In genomic region chr9:134443169-134444039, GRCh38 we compare ENCODE assay signal across 1 cellular context.
TF ChIP-seq lines count a peak whose summit lies in the region.

No MANE protein-coding gene starts in this region.

TF ChIP-seq in HEK293, 187 proteins besides CTCF, POLR2A, EP300 and RAD21 (continued from another document):
- TF ChIP-seq ZBTB11 (tag by site-specific recombination; conservative IDR thresholded peaks at IDR 0.05; ENCODE audit: low read depth) (peak; percentile 50), SP7 (tag by site-specific recombination; IDR thresholded peaks at IDR 0.05) (peak; percentile 46), PATZ1 (tag by site-specific recombination; IDR thresholded peaks at IDR 0.05) (peak; percentile 70), ZNF514 (tag by site-specific recombination; IDR thresholded peaks at IDR 0.05) (no peak), ZNF155 (tag by site-specific recombination; IDR thresholded peaks at IDR 0.05) (no peak), ZIC2 (tag by site-specific recombination; IDR thresholded peaks at IDR 0.05) (peak; percentile 55), YY2 (tag by site-specific recombination; IDR thresholded peaks at IDR 0.05) (no peak), ZNF121 (tag by site-specific recombination; IDR thresholded peaks at IDR 0.05) (no peak), ZNF19 (tag by site-specific recombination; IDR thresholded peaks at IDR 0.05; ENCODE audit: low read depth) (no peak), ZSCAN30 (tag by site-specific recombination; IDR thresholded peaks at IDR 0.05) (peak; percentile 76; the same call in 1 of the 2 replicates), ZNF629 (tag by site-specific recombination; IDR thresholded peaks at IDR 0.05) (peak; percentile 60), OVOL3 (tag by site-specific recombination; IDR thresholded peaks at IDR 0.05) (no peak), ZBTB10 (tag by site-specific recombination; IDR thresholded peaks at IDR 0.05) (0 out of 2 replicates have a peak, but pooled peaks have one; percentile 50), ZNF37A (tag by site-specific recombination; IDR thresholded peaks at IDR 0.05) (no peak), ZSCAN16 (tag by site-specific recombination; IDR thresholded peaks at IDR 0.05) (no peak), ZNF654 (tag by site-specific recombination; IDR thresholded peaks at IDR 0.05; ENCODE audit: low read depth) (peak; percentile 91), ZNF626 (tag by site-specific recombination; IDR thresholded peaks at IDR 0.05) (no peak), ZNF510 (tag by site-specific recombination; IDR thresholded peaks at IDR 0.05; ENCODE audit: insufficient replicate concordance) (no peak), ZNF174 (tag by site-specific recombination; IDR thresholded peaks at IDR 0.05) (no peak), ZBTB26 (tag by site-specific recombination; optimal IDR thresholded peaks at IDR 0.05) (no peak), ZNF433 (tag by site-specific recombination; IDR thresholded peaks at IDR 0.05; ENCODE audit: low read depth) (no peak), ZFHX2 (tag by site-specific recombination; conservative IDR thresholded peaks at IDR 0.05) (peak; percentile 50), ZNF555 (tag by site-specific recombination; conservative IDR thresholded peaks at IDR 0.05) (no peak), ZNF830 (tag by site-specific recombination; IDR thresholded peaks at IDR 0.05; ENCODE audit: low read depth) (no peak), SALL2 (tag by site-specific recombination; IDR thresholded peaks at IDR 0.05; ENCODE audit: borderline replicate concordance) (no peak), ZNF600 (tag by site-specific recombination; IDR thresholded peaks at IDR 0.05) (peak; percentile 99), ZNF501 (tag by site-specific recombination; IDR thresholded peaks at IDR 0.05) (peak; percentile 69), ZNF692 (tag by site-specific recombination; IDR thresholded peaks at IDR 0.05) (peak; percentile 58; the same call in 1 of the 2 replicates), GLIS2 (tag by site-specific recombination; IDR thresholded peaks at IDR 0.05) (peak; percentile 57), ZNF223 (tag by site-specific recombination; IDR thresholded peaks at IDR 0.05) (no peak), ZNF132 (tag by site-specific recombination; IDR thresholded peaks at IDR 0.05; ENCODE audit: borderline replicate concordance) (no peak), ZNF423 (tag by site-specific recombination; IDR thresholded peaks at IDR 0.05) (peak; percentile 68), ZNF610 (tag by site-specific recombination; IDR thresholded peaks at IDR 0.05; ENCODE audit: borderline replicate concordance) (peak; percentile 65; the same call in 1 of the 2 replicates), GLIS1 (tag by site-specific recombination; IDR thresholded peaks at IDR 0.05) (peak; percentile 63), MZF1 (tag by site-specific recombination; IDR thresholded peaks at IDR 0.05; ENCODE audit: borderline replicate concordance) (no peak), ZNF112 (tag by site-specific recombination; IDR thresholded peaks at IDR 0.05) (no peak), ZNF76 (tag by site-specific recombination; IDR thresholded peaks at IDR 0.05; ENCODE audit: borderline replicate concordance, low read depth) (no peak; the same call in 1 of the 2 replicates), ZNF394 (tag by site-specific recombination; IDR thresholded peaks at IDR 0.05; ENCODE audit: borderline replicate concordance) (peak; percentile 81), ZFP41 (tag by site-specific recombination; IDR thresholded peaks at IDR 0.05; ENCODE audit: borderline replicate concordance) (no peak), ZNF530 (tag by site-specific recombination; IDR thresholded peaks at IDR 0.05; ENCODE audit: low read depth) (no peak), ZBTB48 (tag by site-specific recombination; IDR thresholded peaks at IDR 0.05) (peak; percentile 66)
- TF ChIP-seq, protein P1, sequence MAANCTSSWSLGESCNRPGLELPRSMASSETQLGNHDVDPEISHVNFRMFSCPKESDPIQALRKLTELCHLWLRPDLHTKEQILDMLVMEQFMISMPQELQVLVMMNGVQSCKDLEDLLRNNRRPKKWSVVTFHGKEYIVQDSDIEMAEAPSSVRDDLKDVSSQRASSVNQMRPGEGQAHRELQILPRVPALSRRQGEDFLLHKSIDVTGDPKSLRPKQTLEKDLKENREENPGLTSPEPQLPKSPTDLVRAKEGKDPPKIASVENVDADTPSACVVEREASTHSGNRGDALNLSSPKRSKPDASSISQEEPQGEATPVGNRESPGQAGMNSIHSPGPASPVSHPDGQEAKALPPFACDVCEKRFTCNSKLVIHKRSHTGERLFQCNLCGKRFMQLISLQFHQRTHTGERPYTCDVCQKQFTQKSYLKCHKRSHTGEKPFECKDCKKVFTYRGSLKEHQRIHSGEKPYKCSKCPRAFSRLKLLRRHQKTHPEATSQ (tag by site-specific recombination; IDR thresholded peaks at IDR 0.05), result no peak
- TF ChIP-seq, protein P2, sequence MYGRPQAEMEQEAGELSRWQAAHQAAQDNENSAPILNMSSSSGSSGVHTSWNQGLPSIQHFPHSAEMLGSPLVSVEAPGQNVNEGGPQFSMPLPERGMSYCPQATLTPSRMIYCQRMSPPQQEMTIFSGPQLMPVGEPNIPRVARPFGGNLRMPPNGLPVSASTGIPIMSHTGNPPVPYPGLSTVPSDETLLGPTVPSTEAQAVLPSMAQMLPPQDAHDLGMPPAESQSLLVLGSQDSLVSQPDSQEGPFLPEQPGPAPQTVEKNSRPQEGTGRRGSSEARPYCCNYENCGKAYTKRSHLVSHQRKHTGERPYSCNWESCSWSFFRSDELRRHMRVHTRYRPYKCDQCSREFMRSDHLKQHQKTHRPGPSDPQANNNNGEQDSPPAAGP (tag by site-specific recombination; IDR thresholded peaks at IDR 0.05), result peak; percentile 17; the same call in 1 of the 2 replicates
